Comparison of ENCODE assay signal across 17 cellular contexts in the genomic region with DNA sequence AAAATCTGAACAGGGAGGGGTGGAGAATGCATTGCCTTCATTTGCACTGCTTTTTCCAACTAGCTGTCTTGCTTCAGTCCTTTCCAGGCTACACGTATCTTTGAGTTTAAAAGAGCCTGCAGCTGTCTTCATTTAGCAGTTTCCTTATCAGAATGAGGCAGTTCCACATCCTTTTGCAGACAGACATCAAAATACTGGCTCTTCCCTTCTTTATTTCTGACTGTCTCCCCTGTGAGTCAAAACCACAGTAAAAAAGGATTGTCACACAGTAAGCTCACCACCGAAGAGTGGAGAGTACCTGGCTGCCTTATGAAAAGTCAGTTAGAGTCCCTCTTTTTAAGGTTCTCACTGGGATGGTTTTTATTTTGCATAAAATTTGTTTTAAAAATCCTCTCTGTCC.
DNase-seq lines count a peak whose midpoint lies in the region; ATAC-seq and TF ChIP-seq lines count a peak whose summit lies in the region.
"Had no signal": no experiment of that assay in that cellular context is flagged by ENCODE, and none has a peak within 500 bp of the region (broad histone marks: within the 10 kb centered on the region; RNA-seq: fewer than 3 reads in every experiment).

No MANE protein-coding gene starts in this region.

- no peak for TF ChIP-seq CTCF in OCI-LY3 (IDR thresholded peaks at IDR 0.05; ENCODE audit: low read depth, low read length)
- TF ChIP-seq CTCF in astrocyte of the spinal cord (IDR thresholded peaks at IDR 0.05; ENCODE audit: low read depth, low read length): no peak

- H3K4me3 ChIP-seq in ACC112 (ENCODE audit: low read depth, low read length) (no peak overlapping the region), OCI-LY3 (ENCODE audit: low read length) (no peak overlapping the region), astrocyte of the spinal cord (ENCODE audit: low read depth, low read length) (no peak overlapping the region)
- H3K4me3 ChIP-seq: adrenal gland, K562, lung had no signal

- H3K9me3 ChIP-seq in OCI-LY3 (ENCODE audit: insufficient read depth, low read length): no peaks in the 10 kb centered on the region
- H3K9me3 ChIP-seq: adrenal gland had no signal

- H2AFZ ChIP-seq in ACC112 (ENCODE audit: low read length, unreplicated experiment): peak overlapping the region; percentile 2
- H2AFZ ChIP-seq in OCI-LY3 (ENCODE audit: low read depth, low read length): no peak overlapping the region

- peak overlapping the region; percentile 35 for H3K4me2 ChIP-seq in OCI-LY3 (ENCODE audit: low read length)

- 0 out of 2 replicates have a peak, but pooled peaks cover 5% of the 10 kb centered on the region for H4K20me1 ChIP-seq in OCI-LY3 (ENCODE audit: insufficient read depth, low read length)

- H3K4me1 ChIP-seq in ACC112 (ENCODE audit: control insufficient read depth, insufficient read depth, low read length, unreplicated experiment): peaks cover 10% of the 10 kb centered on the region
- H3K4me1 ChIP-seq in OCI-LY3 (ENCODE audit: low read length): peaks cover 16% of the 10 kb centered on the region
- H3K4me1 ChIP-seq: adrenal gland had no signal

- H3K27ac ChIP-seq in ACC112 (ENCODE audit: low read depth, low read length): no peak overlapping the region
- no peak overlapping the region for H3K27ac ChIP-seq in OCI-LY3 (ENCODE audit: low read length)
- H3K27ac ChIP-seq: adrenal gland, WERI-Rb-1 had no signal

- no peaks in the 10 kb centered on the region for H3K27me3 ChIP-seq in ACC112 (ENCODE audit: insufficient read depth, low read length)
- H3K27me3 ChIP-seq in OCI-LY3 (ENCODE audit: low read depth, low read length): peaks cover 3% of the 10 kb centered on the region
- H3K27me3 ChIP-seq: adrenal gland had no signal

- DNase-seq in astrocyte of the spinal cord (ENCODE audit: low read depth, low spot score) (peak; percentile 15), GF-D8 (lab: John Stamatoyannopoulos, UW) (no peak), T1000 (lab: John Stamatoyannopoulos, UW) (no peak)
- DNase-seq: adrenal gland; immature natural killer cell; NCI-H1436; NCI-H2227 treated with DMSO at 0.1 percent for 48 hours; right cardiac atrium; stimulated activated CD4-positive, alpha-beta T cell treated with anti-CD3 and anti-CD28 coated beads, Interleukin-4, amount 100 ng/mL, for 1 hour; WERI-Rb-1 had no signal

- H3K79me2 ChIP-seq in ACC112 (ENCODE audit: control insufficient read depth, insufficient read depth, low read length, unreplicated experiment): no peaks in the 10 kb centered on the region
- H3K79me2 ChIP-seq in OCI-LY3 (ENCODE audit: low read length): no peaks in the 10 kb centered on the region

- ATAC-seq in GM21619 (IDR thresholded peaks at IDR 0.05; ENCODE audit: unreplicated experiment) (peak; percentile 46), GM21723 (IDR thresholded peaks at IDR 0.05; ENCODE audit: unreplicated experiment) (no peak), GM19328 (IDR thresholded peaks at IDR 0.05; ENCODE audit: unreplicated experiment) (no peak)
- ATAC-seq: K562, right cardiac atrium had no signal

- no peak overlapping the region for H3K9ac ChIP-seq in OCI-LY3 (ENCODE audit: low read length)

- in situ Hi-C loops in astrocyte of the spinal cord (cut with HindIII; ENCODE audit: low sequenced_read_pairs): no loop called here

- H3K36me3 ChIP-seq in ACC112 (ENCODE audit: insufficient read depth, low read length) (no peaks in the 10 kb centered on the region), OCI-LY3 (replicated peaks; ENCODE audit: low read depth, low read length) (no peaks in the 10 kb centered on the region)
- H3K36me3 ChIP-seq: adrenal gland, WERI-Rb-1 had no signal
